In genomic region chr22:50733521-50734342, GRCh38 we compare ENCODE assay signal across 12 cellular contexts. TPM values are rescaled to one million over a fixed set of nuclear protein-coding genes. Genes with fewer than 3 reads are reported as not detected.
DNase-seq lines count a peak whose midpoint lies in the region; ATAC-seq and TF ChIP-seq lines count a peak whose summit lies in the region.
"Had no signal": no experiment of that assay in that cellular context is flagged by ENCODE, and none has a peak within 500 bp of the region (broad histone marks: within the 10 kb centered on the region; RNA-seq: fewer than 3 reads in every experiment).

No MANE protein-coding gene starts in this region.

- H3K4me1 ChIP-seq in BE2C: peaks cover 3% of the 10 kb centered on the region; the same call in 1 of the 2 replicates

- no peak for ATAC-seq in GM18870 (IDR thresholded peaks at IDR 0.05; ENCODE audit: unreplicated experiment)
- no peak for ATAC-seq in GM18858 (IDR thresholded peaks at IDR 0.05; ENCODE audit: unreplicated experiment)
- ATAC-seq in GM18873 (IDR thresholded peaks at IDR 0.05; ENCODE audit: low FRiP score, unreplicated experiment): no peak
- ATAC-seq: stimulated activated memory B cell treated with anti-CD40 and anti-IgM and Interleukin-4, amounts not matched to agents 10 μg/mL and 1 μg/mL and 100 μg/mL, for 72 hours had no signal

- H3K4me3 ChIP-seq in BE2C (ENCODE audit: low read depth, low read length) (peak overlapping the region; percentile 7; the same call in 1 of the 2 replicates), fibroblast of villous mesenchyme (ENCODE audit: low read depth, low read length) (no peak overlapping the region)

- peak overlapping the region; percentile 13 for H3K4me3 Mint-ChIP-seq in neural crest cell
- H3K4me3 Mint-ChIP-seq: stimulated activated memory B cell treated with anti-CD40 and anti-IgM and Interleukin-4, amounts not matched to agents 10 μg/mL and 1 μg/mL and 100 μg/mL, for 72 hours had no signal

- peaks cover 33% of the 10 kb centered on the region for H3K27me3 Mint-ChIP-seq in neural crest cell (ENCODE audit: low read depth)

- H3K36me3 Mint-ChIP-seq in neural crest cell (ENCODE audit: low read depth): no peaks in the 10 kb centered on the region
- H3K36me3 Mint-ChIP-seq: stimulated activated memory B cell treated with anti-CD40 and anti-IgM and Interleukin-4, amounts not matched to agents 10 μg/mL and 1 μg/mL and 100 μg/mL, for 72 hours had no signal

- no peaks in the 10 kb centered on the region for H3K36me3 ChIP-seq in BE2C

- peaks cover 8% of the 10 kb centered on the region for H3K4me1 Mint-ChIP-seq in neural crest cell

- no peak overlapping the region for H3K27ac Mint-ChIP-seq in neural crest cell (ENCODE audit: unreplicated experiment)
- H3K27ac Mint-ChIP-seq: stimulated activated memory B cell treated with anti-CD40 and anti-IgM and Interleukin-4, amounts not matched to agents 10 μg/mL and 1 μg/mL and 100 μg/mL, for 72 hours had no signal

- H3K9me3 Mint-ChIP-seq in neural crest cell: no peaks in the 10 kb centered on the region
- H3K9me3 Mint-ChIP-seq: stimulated activated memory B cell treated with anti-CD40 and anti-IgM and Interleukin-4, amounts not matched to agents 10 μg/mL and 1 μg/mL and 100 μg/mL, for 72 hours had no signal

- peak; percentile 21; the same call in 1 of the 2 replicates for TF ChIP-seq CTCF in BE2C (IDR thresholded peaks at IDR 0.05; ENCODE audit: low read depth, low read length)
- no peak for TF ChIP-seq CTCF in fibroblast of villous mesenchyme (IDR thresholded peaks at IDR 0.05; ENCODE audit: insufficient read depth, low read depth, low read length)
- TF ChIP-seq CTCF in neural crest cell (conservative IDR thresholded peaks at IDR 0.05): no peak

- no peaks in the 10 kb centered on the region; the same call in 1 of the 2 replicates for H3K27me3 ChIP-seq in BE2C

- no peaks in the 10 kb centered on the region for H3K9me3 ChIP-seq in BE2C

- peak; percentile 51 for DNase-seq in BE2C
- DNase-seq in RPMI7951 (ENCODE audit: low read depth): peak; percentile 44
- DNase-seq in fibroblast of villous mesenchyme (ENCODE audit: low read depth): peak; percentile 30
- no peak for DNase-seq in neural crest cell (ENCODE audit: low read depth, low spot score)
- no peak for DNase-seq in NCI-H2107 (lab: John Stamatoyannopoulos, UW)
- DNase-seq: NCI-H1930, T-helper 9 cell had no signal

RNA-seq across cellular contexts. Expression of gene ACR, which starts 4.3 kb away (rescaled TPM):
- polyA plus RNA-seq in BE2C (2012; ENCODE audit: insufficient read depth, insufficient read length, low read depth): not detected
- not detected in 2 replicates for total RNA-seq in RPMI7951 (2014; rRNA removed; shearing (Covaris generic))
- total RNA-seq in fibroblast of villous mesenchyme (not detected in 2 replicates), neural crest cell (0.34 TPM in 1 of 2 replicates, not detected in the other)
- total RNA-seq: renal cortical epithelial cell had no signal

RNA-seq across cellular contexts. Expression of gene RABL2B, which starts 49.7 kb away (rescaled TPM):
- 34.0 TPM for polyA plus RNA-seq in BE2C (2012; ENCODE audit: insufficient read depth, insufficient read length, low read depth)
- 6.4 and 6.8 TPM in 2 replicates for total RNA-seq in RPMI7951 (2014; rRNA removed; shearing (Covaris generic))
- 16.4 and 18.6 TPM in 2 replicates for total RNA-seq in fibroblast of villous mesenchyme
- total RNA-seq in neural crest cell: 45.3 and 52.9 TPM in 2 replicates

Comparison
In these comparisons a context has a peak if more than half of its experiments do, and no peak if none do; other contexts are left out.
1. DNase-seq: peak in BE2C (single experiment), RPMI7951 (single experiment) and fibroblast of villous mesenchyme (single experiment); none in neural crest cell (single experiment) and NCI-H2107 (single experiment).